ENCODE assay signal across 15 cellular contexts in genomic region chr19:19624032-19624570, GRCh38. TPM values are rescaled to one million over a fixed set of nuclear protein-coding genes. Genes with fewer than 3 reads are reported as not detected.
DNase-seq lines count a peak whose midpoint lies in the region; ATAC-seq lines count a peak whose summit lies in the region.
"Had no signal": no experiment of that assay in that cellular context is flagged by ENCODE, and none has a peak within 500 bp of the region (broad histone marks: within the 10 kb centered on the region; RNA-seq: fewer than 3 reads in every experiment).

No MANE protein-coding gene starts in this region.

- H3K4me2 ChIP-seq in mesenchymal stem cell (ENCODE audit: low read length, poor library complexity, severe bottlenecking) (no peak overlapping the region), GM23248 (ENCODE audit: unreplicated experiment) (no peak overlapping the region)

- peaks cover 0 to 6% of the 10 kb centered on the region in 2 experiments for H3K27me3 ChIP-seq in mesenchymal stem cell (ENCODE audit: control insufficient read depth in 1 of 2, insufficient read depth in 1 of 2, low read length in 2 of 2)
- no peaks in the 10 kb centered on the region for H3K27me3 ChIP-seq in GM23248 (replicated peaks; ENCODE audit: insufficient read depth)

- H3K9ac ChIP-seq in mesenchymal stem cell (ENCODE audit: low read length), result no peak overlapping the region
- H3K9ac ChIP-seq in GM23248, result no peak overlapping the region

- H2AFZ ChIP-seq in mesenchymal stem cell (ENCODE audit: low read depth, low read length), result no peak overlapping the region
- H2AFZ ChIP-seq in GM23248, result no peak overlapping the region

- no peak for DNase-seq in activated naive CD8-positive, alpha-beta T cell treated with anti-CD3 and anti-CD28 coated beads, Interleukin-2, amount 50 U/mL, for 24 hours
- DNase-seq in T-helper 17 cell (no peak), mesenchymal stem cell (no peak), GM23248 (no peak), GOT3 (lab: John Stamatoyannopoulos, UW) (no peak)
- DNase-seq in activated CD4-positive, alpha-beta T cell treated with anti-CD3 and anti-CD28 coated beads for 48 hours, result no peak
- DNase-seq: DND-41, GF-D8, MV-4-11, NCI-H1417 treated with DMSO at 0.1 percent for 48 hours, NCI-H2029 treated with DMSO at 0.1 percent for 48 hours, NCI-H524, SIG-M5 had no signal

- H3K4ac ChIP-seq in mesenchymal stem cell (ENCODE audit: low read depth in 1 of 2, low read length in 2 of 2), result no peak overlapping the region

- H3K27ac ChIP-seq in mesenchymal stem cell (ENCODE audit: low read length, poor library complexity, severe bottlenecking) (no peak overlapping the region), GM23248 (no peak overlapping the region)

- no peaks in the 10 kb centered on the region for H3K27me3 Mint-ChIP-seq in activated naive CD8-positive, alpha-beta T cell
- H3K27me3 Mint-ChIP-seq in activated naive CD8-positive, alpha-beta T cell treated with anti-CD3 and anti-CD28 coated beads, Interleukin-2, amount 50 U/mL, for 24 hours, result no peaks in the 10 kb centered on the region
- H3K27me3 Mint-ChIP-seq in T-helper 17 cell, result no peaks in the 10 kb centered on the region

- peak overlapping the region; percentile 11 for H4K91ac ChIP-seq in mesenchymal stem cell (ENCODE audit: low read length)

- 97% methylated on average over 19 of the region's 19 CpGs for WGBS in mesenchymal stem cell
- 94 to 95% methylated on average over 19 of the region's 19 CpGs for WGBS in GM23248 (ENCODE audit: low coverage in 1 of 2, low lambda C conversion rate in 2 of 2, missing lambda C conversion rate in 2 of 2), 2 experiments

- ATAC-seq in activated naive CD8-positive, alpha-beta T cell treated with anti-CD3 and anti-CD28 coated beads, Interleukin-2, amount 50 U/mL, for 24 hours, result no peak
- ATAC-seq in T-helper 17 cell, result no peak
- no peak for ATAC-seq in GM18907 (IDR thresholded peaks at IDR 0.05; ENCODE audit: unreplicated experiment)

- in situ Hi-C loops in GM23248 (cut with MboI), result no loop called here

- H3K9me3 ChIP-seq in T-helper 17 cell (ENCODE audit: control insufficient read depth, low read length, poor library complexity, severe bottlenecking) (no peaks in the 10 kb centered on the region), mesenchymal stem cell (ENCODE audit: control insufficient read depth, low read length) (no peaks in the 10 kb centered on the region), GM23248 (ENCODE audit: low read depth) (no peaks in the 10 kb centered on the region)

- H3F3A ChIP-seq in GM23248 (ENCODE audit: insufficient read depth), result no peaks in the 10 kb centered on the region

- H3K36me3 ChIP-seq in mesenchymal stem cell (ENCODE audit: control insufficient read depth in 1 of 2, insufficient read depth in 2 of 2, low read depth in 1 of 2, low read length in 2 of 2) (peaks cover 0 to 21% of the 10 kb centered on the region in 2 experiments), GM23248 (ENCODE audit: low read depth) (no peaks in the 10 kb centered on the region)

- H2BK120ac ChIP-seq in mesenchymal stem cell (ENCODE audit: low read depth, low read length), result no peak overlapping the region

- H3K14ac ChIP-seq in mesenchymal stem cell (ENCODE audit: low read length in 2 of 2), result no peak overlapping the region

- no peaks in the 10 kb centered on the region for H3K9me2 ChIP-seq in GM23248 (ENCODE audit: insufficient read depth)

- H3K9me3 Mint-ChIP-seq in activated naive CD8-positive, alpha-beta T cell (ENCODE audit: low read depth), result no peaks in the 10 kb centered on the region
- H3K9me3 Mint-ChIP-seq in activated naive CD8-positive, alpha-beta T cell treated with anti-CD3 and anti-CD28 coated beads, Interleukin-2, amount 50 U/mL, for 24 hours, result no peaks in the 10 kb centered on the region

- H3K4me3 ChIP-seq in mesenchymal stem cell (ENCODE audit: insufficient read depth in 1 of 2, low read depth in 1 of 2, low read length in 2 of 2) (no peak overlapping the region), GM23248 (no peak overlapping the region)

- no peaks in the 10 kb centered on the region for H3K36me3 Mint-ChIP-seq in activated naive CD8-positive, alpha-beta T cell
- H3K36me3 Mint-ChIP-seq in activated naive CD8-positive, alpha-beta T cell treated with anti-CD3 and anti-CD28 coated beads, Interleukin-2, amount 50 U/mL, for 24 hours (ENCODE audit: low read depth), result peaks cover 6% of the 10 kb centered on the region
- H3K36me3 Mint-ChIP-seq in T-helper 17 cell (ENCODE audit: low read depth), result peaks cover 3% of the 10 kb centered on the region

- H4K8ac ChIP-seq in mesenchymal stem cell (ENCODE audit: low read length), result no peak overlapping the region

- H2BK5ac ChIP-seq in mesenchymal stem cell (ENCODE audit: low read depth, low read length, poor library complexity, severe bottlenecking), result no peak overlapping the region

- no peak overlapping the region for H3K4me3 Mint-ChIP-seq in activated naive CD8-positive, alpha-beta T cell
- no peak overlapping the region for H3K4me3 Mint-ChIP-seq in activated naive CD8-positive, alpha-beta T cell treated with anti-CD3 and anti-CD28 coated beads, Interleukin-2, amount 50 U/mL, for 24 hours
- H3K4me3 Mint-ChIP-seq in T-helper 17 cell, result no peak overlapping the region

- H3K79me2 ChIP-seq in GM23248 (ENCODE audit: insufficient read depth), result no peaks in the 10 kb centered on the region

- no peak overlapping the region for H2BK15ac ChIP-seq in mesenchymal stem cell (ENCODE audit: low read depth, poor library complexity, severe bottlenecking)

- H3K23ac ChIP-seq in mesenchymal stem cell (ENCODE audit: low read length in 2 of 2), result no peak overlapping the region

- H3K18ac ChIP-seq in mesenchymal stem cell (ENCODE audit: low read depth in 1 of 2, low read length in 2 of 2), result no peak overlapping the region

- H3K27ac Mint-ChIP-seq in activated naive CD8-positive, alpha-beta T cell, result peak overlapping the region; percentile 16
- H3K27ac Mint-ChIP-seq in activated naive CD8-positive, alpha-beta T cell treated with anti-CD3 and anti-CD28 coated beads, Interleukin-2, amount 50 U/mL, for 24 hours, result no peak overlapping the region
- peak overlapping the region; percentile 45 for H3K27ac Mint-ChIP-seq in T-helper 17 cell

- peaks cover 32% of the 10 kb centered on the region for H3K4me1 Mint-ChIP-seq in activated naive CD8-positive, alpha-beta T cell (ENCODE audit: low read depth)
- peaks cover 27% of the 10 kb centered on the region for H3K4me1 Mint-ChIP-seq in activated naive CD8-positive, alpha-beta T cell treated with anti-CD3 and anti-CD28 coated beads, Interleukin-2, amount 50 U/mL, for 24 hours
- H3K4me1 Mint-ChIP-seq in T-helper 17 cell, result peaks cover 23% of the 10 kb centered on the region

- H2BK12ac ChIP-seq in mesenchymal stem cell (ENCODE audit: low read length in 2 of 2), result no peak overlapping the region

- no peaks in the 10 kb centered on the region for H3K79me1 ChIP-seq in mesenchymal stem cell (replicated peaks; ENCODE audit: low read length, poor library complexity, severe bottlenecking)

- H3K4me1 ChIP-seq in mesenchymal stem cell (ENCODE audit: control insufficient read depth, insufficient read depth, low read depth, low read length), result peaks cover 21% of the 10 kb centered on the region
- H3K4me1 ChIP-seq in GM23248 (ENCODE audit: insufficient read depth), result no peaks in the 10 kb centered on the region

- no peaks in the 10 kb centered on the region for H4K20me1 ChIP-seq in GM23248 (ENCODE audit: insufficient read depth)

- H2AK5ac ChIP-seq in mesenchymal stem cell (ENCODE audit: low read length, severe bottlenecking), result no peak overlapping the region

RNA-seq across cellular contexts. Expression of gene LPAR2, which starts 3.9 kb away (rescaled TPM):
- 10 to 100 TPM; 66.5 to 67.2 TPM for total RNA-seq in T-helper 17 cell
- polyA plus RNA-seq in mesenchymal stem cell (2013, experiment 1 of 2), result 4.7 TPM
- 4.4 TPM for polyA plus RNA-seq in mesenchymal stem cell (2013, experiment 2 of 2)
- 0.13 and 1.8 TPM in 2 replicates for total RNA-seq in GM23248 (2014; rRNA removed; shearing (Covaris generic))
- polyA plus RNA-seq in GM23248 (2016; fragmentation: Nextera tagmentation; extraction: Ambion mirVana), result 0.72 and 1.3 TPM in 2 replicates

RNA-seq across cellular contexts. Expression of gene PBX4, which starts 5.6 kb away (rescaled TPM):
- total RNA-seq in T-helper 17 cell, result 10 to 100 TPM; 49.7 to 58.4 TPM
- 1.1 TPM for polyA plus RNA-seq in mesenchymal stem cell (2013, experiment 1 of 2)
- polyA plus RNA-seq in mesenchymal stem cell (2013, experiment 2 of 2), result 0.71 TPM
- total RNA-seq in GM23248 (2014; rRNA removed; shearing (Covaris generic)), result 0.32 TPM in 1 of 2 replicates, not detected in the other
- polyA plus RNA-seq in GM23248 (2016; fragmentation: Nextera tagmentation; extraction: Ambion mirVana), result 0.63 and 0.71 TPM in 2 replicates

RNA-seq across cellular contexts. Expression of gene GMIP, which starts 19.4 kb away (rescaled TPM):
- 10 to 100 TPM; 85.0 to 91.7 TPM for total RNA-seq in T-helper 17 cell
- polyA plus RNA-seq in mesenchymal stem cell (2013, experiment 1 of 2), result 10.7 TPM
- 9.9 TPM for polyA plus RNA-seq in mesenchymal stem cell (2013, experiment 2 of 2)
- 2.9 and 5.0 TPM in 2 replicates for total RNA-seq in GM23248 (2014; rRNA removed; shearing (Covaris generic))
- 3.0 and 3.1 TPM in 2 replicates for polyA plus RNA-seq in GM23248 (2016; fragmentation: Nextera tagmentation; extraction: Ambion mirVana)

RNA-seq across cellular contexts. Expression of gene ATP13A1, which starts 39.4 kb away (rescaled TPM):
- 10 to 100 TPM; 91.4 to 98.8 TPM for total RNA-seq in T-helper 17 cell
- polyA plus RNA-seq in mesenchymal stem cell (2013, experiment 1 of 2), result 30.7 TPM
- polyA plus RNA-seq in mesenchymal stem cell (2013, experiment 2 of 2), result 29.8 TPM
- 86.6 and 101 TPM in 2 replicates for total RNA-seq in GM23248 (2014; rRNA removed; shearing (Covaris generic))
- 42.3 TPM in 2 replicates for polyA plus RNA-seq in GM23248 (2016; fragmentation: Nextera tagmentation; extraction: Ambion mirVana)

RNA-seq across cellular contexts. Expression of gene ZNF101, which starts 44.5 kb away (rescaled TPM):
- total RNA-seq in T-helper 17 cell, result 10 to 100 TPM; 56.0 to 56.1 TPM
- polyA plus RNA-seq in mesenchymal stem cell (2013, experiment 1 of 2), result 5.0 TPM
- 5.0 TPM for polyA plus RNA-seq in mesenchymal stem cell (2013, experiment 2 of 2)
- total RNA-seq in GM23248 (2014; rRNA removed; shearing (Covaris generic)), result 3.7 and 11.4 TPM in 2 replicates
- 3.7 and 4.5 TPM in 2 replicates for polyA plus RNA-seq in GM23248 (2016; fragmentation: Nextera tagmentation; extraction: Ambion mirVana)

Comparison
In these comparisons a context has a peak if more than half of its experiments do, and no peak if none do; other contexts are left out.
1. RNA of gene LPAR2, which starts 3.9 kb away (total RNA-seq): 66.5 to 67.2 TPM in T-helper 17 cell; 0.13 to 1.8 TPM in GM23248; every median in the first group is over 10 times any median in the second.
2. RNA of gene PBX4, which starts 5.6 kb away (total RNA-seq): 49.7 to 58.4 TPM in T-helper 17 cell; 0.32 TPM in GM23248; every median in the first group is over 10 times any median in the second.
3. RNA of gene GMIP, which starts 19.4 kb away (total RNA-seq): 85.0 to 91.7 TPM in T-helper 17 cell; 2.9 to 5.0 TPM in GM23248; every median in the first group is over 10 times any median in the second.